Comparison of ENCODE assay signal across 11 cellular contexts in the genomic region with DNA sequence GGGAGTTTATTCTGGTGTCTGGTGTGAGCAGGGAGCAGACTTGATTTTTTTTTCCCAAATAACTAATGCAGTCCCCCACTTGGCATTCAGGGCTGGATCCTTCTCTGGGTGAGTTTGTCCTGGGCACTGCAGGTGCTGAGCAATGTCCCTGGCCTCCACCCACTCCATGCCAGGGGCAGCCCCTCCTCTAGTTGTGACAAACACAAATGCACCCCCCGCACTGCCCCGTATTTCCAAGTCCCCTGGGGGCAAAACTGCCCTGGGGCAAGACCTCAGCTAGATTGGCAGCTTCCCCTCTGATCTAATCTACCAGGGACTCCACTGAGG. TPM values are rescaled to one million over a fixed set of nuclear protein-coding genes. Genes with fewer than 3 reads are reported as not detected.
DNase-seq lines count a peak whose midpoint lies in the region; ATAC-seq and TF ChIP-seq lines count a peak whose summit lies in the region.
"Had no signal": no experiment of that assay in that cellular context is flagged by ENCODE, and none has a peak within 500 bp of the region (broad histone marks: within the 10 kb centered on the region; RNA-seq: fewer than 3 reads in every experiment).

No MANE protein-coding gene starts in this region.

- H3K4me3 ChIP-seq in BE2C (ENCODE audit: low read depth, low read length) (peak overlapping the region; percentile 19), GM23338 (no peak overlapping the region)
- H3K4me3 ChIP-seq in naive thymus-derived CD4-positive, alpha-beta T cell (ENCODE audit: low read length) = no peak overlapping the region

- no peak overlapping the region for H3K4me2 ChIP-seq in GM23338

- no peaks in the 10 kb centered on the region for H3K36me3 Mint-ChIP-seq in GM23338 (ENCODE audit: low read depth)
- peaks cover 51% of the 10 kb centered on the region for H3K36me3 Mint-ChIP-seq in activated naive CD8-positive, alpha-beta T cell treated with anti-CD3 and anti-CD28 coated beads for 36 hours
- H3K36me3 Mint-ChIP-seq in naive thymus-derived CD4-positive, alpha-beta T cell = peaks cover 0 to 50% (median 4%) of the 10 kb centered on the region in 5 donors

- H3K27ac Mint-ChIP-seq in GM23338 = peak overlapping the region; percentile 77
- peak overlapping the region; percentile 86 for H3K27ac Mint-ChIP-seq in activated naive CD8-positive, alpha-beta T cell treated with anti-CD3 and anti-CD28 coated beads for 36 hours
- peak overlapping the region; percentile 82 to 95 (median 94) for H3K27ac Mint-ChIP-seq in naive thymus-derived CD4-positive, alpha-beta T cell

- no peaks in the 10 kb centered on the region for H3K9me2 ChIP-seq in GM23338 (ENCODE audit: insufficient read depth)

- no peak overlapping the region for H3K4me3 Mint-ChIP-seq in GM23338
- peak overlapping the region; percentile 62 for H3K4me3 Mint-ChIP-seq in activated naive CD8-positive, alpha-beta T cell treated with anti-CD3 and anti-CD28 coated beads for 36 hours
- peak overlapping the region; percentile 58 to 96 (median 75) for H3K4me3 Mint-ChIP-seq in naive thymus-derived CD4-positive, alpha-beta T cell

- H4K20me1 ChIP-seq in GM23338 (replicated peaks; ENCODE audit: insufficient read depth) = no peaks in the 10 kb centered on the region

- DNase-seq in BE2C (no peak), GM23338 (ENCODE audit: low spot score) (no peak), HCEC 1CT (no peak), mesenteric fat pad (ENCODE audit: low spot score) (no peak), NCI-H2196 (lab: John Stamatoyannopoulos, UW; ENCODE audit: unreplicated experiment) (no peak)
- no peak for DNase-seq in activated naive CD8-positive, alpha-beta T cell treated with anti-CD3 and anti-CD28 coated beads for 36 hours
- no peak for DNase-seq in naive thymus-derived CD4-positive, alpha-beta T cell
- DNase-seq: effector CD8-positive, alpha-beta T cell; NCI-H2081 treated with DMSO at 0.1 percent for 48 hours had no signal

- POLR2A ChIA-PET in naive thymus-derived CD4-positive, alpha-beta T cell (lab: Charles Lee) = interaction anchor here (1.4 to 2.0 kb wide), 3 partner anchors 9 to 33 kb away, joined by 3 to 5 read pairs (median 5); no protein-coding TSS in a partner anchor

- intact Hi-C loops in naive thymus-derived CD4-positive, alpha-beta T cell (cut with micrococcal nuclease) = no loop called here

- peaks cover 16% of the 10 kb centered on the region for H3K4me1 ChIP-seq in BE2C
- H3K4me1 ChIP-seq in GM23338 (ENCODE audit: insufficient read depth) = peaks cover 5% of the 10 kb centered on the region; the same call in 1 of the 2 replicates
- H3K4me1 ChIP-seq in naive thymus-derived CD4-positive, alpha-beta T cell (ENCODE audit: control insufficient read depth in 2 of 2, insufficient read depth in 2 of 2, low read length in 2 of 2) = peaks cover 55 to 61% of the 10 kb centered on the region in 2 donors

- no peaks in the 10 kb centered on the region for H3K9me3 ChIP-seq in BE2C
- H3K9me3 ChIP-seq in naive thymus-derived CD4-positive, alpha-beta T cell (ENCODE audit: control insufficient read depth in 2 of 3, low read length in 3 of 3) = no peaks in the 10 kb centered on the region

- H3K27me3 Mint-ChIP-seq in GM23338 (ENCODE audit: insufficient read depth, low read depth, poor library complexity) = peaks cover 6% of the 10 kb centered on the region
- no peaks in the 10 kb centered on the region for H3K27me3 Mint-ChIP-seq in activated naive CD8-positive, alpha-beta T cell treated with anti-CD3 and anti-CD28 coated beads for 36 hours
- H3K27me3 Mint-ChIP-seq in naive thymus-derived CD4-positive, alpha-beta T cell = peaks cover 0 to 2% (median 0%) of the 10 kb centered on the region in 5 donors

- no peaks in the 10 kb centered on the region for H3K79me2 ChIP-seq in GM23338 (replicated peaks; ENCODE audit: insufficient read depth)

- H3F3A ChIP-seq in GM23338 (replicated peaks; ENCODE audit: low read depth) = peaks cover 3% of the 10 kb centered on the region; the same call in 1 of the 2 replicates

- H3K9me3 Mint-ChIP-seq in GM23338 = no peaks in the 10 kb centered on the region
- no peaks in the 10 kb centered on the region for H3K9me3 Mint-ChIP-seq in activated naive CD8-positive, alpha-beta T cell treated with anti-CD3 and anti-CD28 coated beads for 36 hours
- peaks cover 0 to 5% (median 0%) of the 10 kb centered on the region in 11 donors for H3K9me3 Mint-ChIP-seq in naive thymus-derived CD4-positive, alpha-beta T cell

- CTCF ChIA-PET in naive thymus-derived CD4-positive, alpha-beta T cell (lab: Charles Lee) = interaction anchor here (0.7 kb wide), 1 partner anchor 36 kb away, joined by 4 read pairs; no protein-coding TSS in a partner anchor

- no peak for ATAC-seq in GM23338
- ATAC-seq in naive thymus-derived CD4-positive, alpha-beta T cell = no peak
- ATAC-seq in GM18520 (IDR thresholded peaks at IDR 0.05; ENCODE audit: unreplicated experiment) = no peak

- TF ChIP-seq CTCF in BE2C (IDR thresholded peaks at IDR 0.05; ENCODE audit: low read depth, low read length) (no peak), GM23338 (conservative IDR thresholded peaks at IDR 0.05; ENCODE audit: low read depth in 2 of 2) (no peak)

- H3K36me3 ChIP-seq in BE2C = no peaks in the 10 kb centered on the region
- no peaks in the 10 kb centered on the region for H3K36me3 ChIP-seq in GM23338 (ENCODE audit: insufficient read depth)
- H3K36me3 ChIP-seq in naive thymus-derived CD4-positive, alpha-beta T cell (ENCODE audit: control insufficient read depth in 2 of 3, insufficient read depth in 3 of 3, low read length in 3 of 3) = peaks cover 0 to 4% (median 4%) of the 10 kb centered on the region in 3 experiments

- H2AFZ ChIP-seq in GM23338 = no peak overlapping the region

- H3K27ac ChIP-seq in GM23338 (ENCODE audit: low read depth) = peak overlapping the region; percentile 59; the same call in 1 of the 2 replicates
- peak overlapping the region; percentile 45 for H3K27ac ChIP-seq in naive thymus-derived CD4-positive, alpha-beta T cell (ENCODE audit: low read depth, low read length)

- H3K4me1 Mint-ChIP-seq in GM23338 = peaks cover 23% of the 10 kb centered on the region
- peaks cover 74% of the 10 kb centered on the region for H3K4me1 Mint-ChIP-seq in activated naive CD8-positive, alpha-beta T cell treated with anti-CD3 and anti-CD28 coated beads for 36 hours
- H3K4me1 Mint-ChIP-seq in naive thymus-derived CD4-positive, alpha-beta T cell = peaks cover 51 to 85% (median 76%) of the 10 kb centered on the region in 7 donors

- H3K27me3 ChIP-seq in BE2C = no peaks in the 10 kb centered on the region
- no peaks in the 10 kb centered on the region for H3K27me3 ChIP-seq in GM23338 (ENCODE audit: insufficient read depth)
- no peaks in the 10 kb centered on the region for H3K27me3 ChIP-seq in naive thymus-derived CD4-positive, alpha-beta T cell (ENCODE audit: control insufficient read depth in 2 of 2, insufficient read depth in 2 of 2, low read length in 2 of 2)

TF ChIP-seq in GM23338, 12 proteins besides CTCF, POLR2A, EP300 and RAD21 (continues in another document):
- TF ChIP-seq EZH2 (IDR thresholded peaks at IDR 0.05; ENCODE audit: low read depth, unreplicated experiment) = no peak

RNA-seq across cellular contexts. Expression of a gene that starts 6.4 kb away (rescaled TPM):
- 9.7 TPM for polyA plus RNA-seq in BE2C (2012; ENCODE audit: insufficient read depth, insufficient read length, low read depth)
- total RNA-seq in GM23338 (2014; rRNA removed; shearing (Covaris generic)) = 5.9 and 9.4 TPM in 2 replicates
- polyA plus RNA-seq in GM23338 (2016; fragmentation: Nextera tagmentation; extraction: Ambion mirVana) = 2.9 TPM in 2 replicates
- total RNA-seq in activated naive CD8-positive, alpha-beta T cell treated with anti-CD3 and anti-CD28 coated beads for 36 hours = 100 to 1,000 TPM; 147 to 153 TPM
- 100 to 1,000 TPM in 4 of 5 experiments, 10 to 100 TPM in 1; 93.2 to 269 (median 117) TPM for total RNA-seq in naive thymus-derived CD4-positive, alpha-beta T cell
- polyA plus RNA-seq in naive thymus-derived CD4-positive, alpha-beta T cell = 100 to 1,000 TPM in 1 of 2 donors, 10 to 100 TPM in 1; 49.5 to 114 TPM
- total RNA-seq in mesenteric fat pad = 79.4 TPM

RNA-seq across cellular contexts. Expression of a gene that starts 7.0 kb away (rescaled TPM):
- not detected for polyA plus RNA-seq in BE2C (2012; ENCODE audit: insufficient read depth, insufficient read length, low read depth)
- total RNA-seq in GM23338 (2014; rRNA removed; shearing (Covaris generic)) = 2.2 and 2.6 TPM in 2 replicates
- polyA plus RNA-seq in GM23338 (2016; fragmentation: Nextera tagmentation; extraction: Ambion mirVana) = 0.57 and 0.82 TPM in 2 replicates
- total RNA-seq in activated naive CD8-positive, alpha-beta T cell treated with anti-CD3 and anti-CD28 coated beads for 36 hours = 10 to 100 TPM; 12.4 to 12.6 TPM
- 10 to 100 TPM; 12.2 to 26.8 (median 15.7) TPM for total RNA-seq in naive thymus-derived CD4-positive, alpha-beta T cell
- polyA plus RNA-seq in naive thymus-derived CD4-positive, alpha-beta T cell = 1 to 10 TPM in 1 of 2 donors, under 1 TPM in 1; 0.73 to 1.9 TPM
- 2.4 TPM for total RNA-seq in mesenteric fat pad
- total RNA-seq: Daoy had no signal

RNA-seq across cellular contexts. Expression of a gene that starts 38.6 kb away (rescaled TPM):
- 117 TPM for polyA plus RNA-seq in BE2C (2012; ENCODE audit: insufficient read depth, insufficient read length, low read depth)
- 123 and 159 TPM in 2 replicates for total RNA-seq in GM23338 (2014; rRNA removed; shearing (Covaris generic))
- polyA plus RNA-seq in GM23338 (2016; fragmentation: Nextera tagmentation; extraction: Ambion mirVana) = 71.0 and 106 TPM in 2 replicates
- 100 to 1,000 TPM; 230 to 232 TPM for total RNA-seq in activated naive CD8-positive, alpha-beta T cell treated with anti-CD3 and anti-CD28 coated beads for 36 hours
- 100 to 1,000 TPM; 190 to 347 (median 238) TPM for total RNA-seq in naive thymus-derived CD4-positive, alpha-beta T cell
- 10 to 100 TPM; 28.8 to 52.9 TPM for polyA plus RNA-seq in naive thymus-derived CD4-positive, alpha-beta T cell
- total RNA-seq in mesenteric fat pad = 240 TPM
